Comparison of ENCODE assay signal across 13 cellular contexts in the genomic region with DNA sequence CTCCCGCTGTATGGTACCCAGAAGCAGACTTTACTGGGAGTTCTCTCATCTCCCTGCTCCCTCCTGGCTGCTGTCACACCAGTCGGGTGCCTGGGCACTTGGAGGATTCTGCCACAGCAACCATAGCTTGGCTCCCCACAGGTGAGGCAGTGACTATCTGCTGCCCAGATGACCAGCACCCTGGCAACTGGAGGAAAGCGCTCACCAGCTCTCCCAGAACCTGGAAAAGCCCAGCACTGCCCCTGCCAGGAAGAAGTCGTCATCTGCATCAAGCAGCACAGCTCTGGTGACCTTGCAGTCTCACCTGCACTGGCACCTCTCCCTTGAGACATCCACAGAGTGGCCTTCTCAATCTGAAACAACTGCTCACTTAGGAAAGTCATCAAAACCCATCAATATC. TPM values are rescaled to one million over a fixed set of nuclear protein-coding genes. Genes with fewer than 3 reads are reported as not detected.
DNase-seq lines count a peak whose midpoint lies in the region; ATAC-seq and TF ChIP-seq lines count a peak whose summit lies in the region.
"Had no signal": no experiment of that assay in that cellular context is flagged by ENCODE, and none has a peak within 500 bp of the region (broad histone marks: within the 10 kb centered on the region; RNA-seq: fewer than 3 reads in every experiment).

No MANE protein-coding gene starts in this region.

- ATAC-seq in activated CD8-positive, alpha-beta T cell treated with anti-CD3 and anti-CD28 coated beads for 36 hours, result peak; percentile 49
- peak in 1 of 2 donors; percentile 14 for ATAC-seq in lower lobe of right lung
- no peak for ATAC-seq in GM18517 (IDR thresholded peaks at IDR 0.05; ENCODE audit: unreplicated experiment)
- no peak for ATAC-seq in HG02970 (IDR thresholded peaks at IDR 0.05; ENCODE audit: low FRiP score, unreplicated experiment)

- peak overlapping the region; percentile 25 for H3K4me2 ChIP-seq in GM23248 (ENCODE audit: unreplicated experiment)

- no peaks in the 10 kb centered on the region for H4K20me1 ChIP-seq in GM23248 (ENCODE audit: insufficient read depth)

- no peak overlapping the region for H2AFZ ChIP-seq in GM23248

- no peaks in the 10 kb centered on the region for H3K36me3 Mint-ChIP-seq in activated CD8-positive, alpha-beta T cell treated with anti-CD3 and anti-CD28 coated beads for 36 hours (ENCODE audit: low read depth)
- H3K36me3 Mint-ChIP-seq: CD4-positive, CD25-positive, alpha-beta regulatory T cell had no signal

- 96 to 97% methylated on average over 4 of the region's 4 CpGs for WGBS in GM23248 (ENCODE audit: low coverage in 1 of 2, low lambda C conversion rate in 2 of 2, missing lambda C conversion rate in 2 of 2), 2 experiments

- H3K27me3 Mint-ChIP-seq in activated CD8-positive, alpha-beta T cell treated with anti-CD3 and anti-CD28 coated beads for 36 hours, result no peaks in the 10 kb centered on the region

- in situ Hi-C loops in GM23248 (cut with MboI), result no loop called here

- H3K9ac ChIP-seq in GM23248, result peak overlapping the region; percentile 23; the same call in 1 of the 2 replicates

- H3K4me1 ChIP-seq in GM23248 (ENCODE audit: insufficient read depth) (peaks cover 58% of the 10 kb centered on the region), lower lobe of right lung (peaks cover 32% of the 10 kb centered on the region)

- no peaks in the 10 kb centered on the region for H3K36me3 ChIP-seq in GM23248 (ENCODE audit: low read depth)
- no peaks in the 10 kb centered on the region for H3K36me3 ChIP-seq in lower lobe of right lung

- H3K9me2 ChIP-seq in GM23248 (ENCODE audit: insufficient read depth), result no peaks in the 10 kb centered on the region

- peaks cover 52% of the 10 kb centered on the region for H3F3A ChIP-seq in GM23248 (ENCODE audit: insufficient read depth)

- no peak overlapping the region for H3K27ac Mint-ChIP-seq in activated CD8-positive, alpha-beta T cell treated with anti-CD3 and anti-CD28 coated beads for 36 hours
- H3K27ac Mint-ChIP-seq: CD4-positive, CD25-positive, alpha-beta regulatory T cell; T-helper 1 cell treated with Interleukin-12 subunit alpha and Interleukin-12 subunit beta and Interleukin-4 antibody, amounts not matched to agents 30 μg/mL and 1 μg/mL, for 36 hours had no signal

- CTCF ChIA-PET in activated CD8-positive, alpha-beta T cell treated with anti-CD3 and anti-CD28 coated beads for 36 hours (lab: Charles Lee), result interaction anchor here (0.9 to 4.8 kb wide), 10 partner anchors 8 to 249 kb away, joined by 3 to 16 read pairs (median 4); no protein-coding TSS in a partner anchor

- peaks cover 83% of the 10 kb centered on the region for H3K79me2 ChIP-seq in GM23248 (ENCODE audit: insufficient read depth)

- no peak for TF ChIP-seq POLR2A in erythroblast (IDR thresholded peaks at IDR 0.05; ENCODE audit: low read length)

- H3K4me3 ChIP-seq in GM23248 (no peak overlapping the region), lower lobe of right lung (no peak overlapping the region)

- H3K9me3 Mint-ChIP-seq in activated CD8-positive, alpha-beta T cell treated with anti-CD3 and anti-CD28 coated beads for 36 hours, result no peaks in the 10 kb centered on the region

- H3K27ac ChIP-seq in GM23248, result peak overlapping the region; percentile 64
- peak overlapping the region; percentile 53 for H3K27ac ChIP-seq in lower lobe of right lung
- H3K27ac ChIP-seq: epithelial cell of prostate had no signal

- TF ChIP-seq CTCF in activated CD8-positive, alpha-beta T cell treated with anti-CD3 and anti-CD28 coated beads for 36 hours (IDR thresholded peaks at IDR 0.05), result peak; percentile 44
- TF ChIP-seq CTCF in lower lobe of right lung (IDR thresholded peaks at IDR 0.05), result peak; percentile 11

- POLR2A ChIA-PET in activated CD8-positive, alpha-beta T cell treated with anti-CD3 and anti-CD28 coated beads for 36 hours (lab: Charles Lee), result interaction anchor here (1.9 kb wide), 1 partner anchor 8 kb away, joined by 5 read pairs; no protein-coding TSS in a partner anchor

- H3K9me3 ChIP-seq in GM23248 (ENCODE audit: low read depth) (no peaks in the 10 kb centered on the region), lower lobe of right lung (no peaks in the 10 kb centered on the region)

- intact Hi-C loops in activated CD8-positive, alpha-beta T cell treated with anti-CD3 and anti-CD28 coated beads for 36 hours (cut with micrococcal nuclease), result no loop called here
- intact Hi-C loops in lower lobe of right lung (cut with DNase I), result no loop called here

- H3K4me3 Mint-ChIP-seq in activated CD8-positive, alpha-beta T cell treated with anti-CD3 and anti-CD28 coated beads for 36 hours, result no peak overlapping the region
- H3K4me3 Mint-ChIP-seq: CD4-positive, CD25-positive, alpha-beta regulatory T cell; T-helper 1 cell treated with Interleukin-12 subunit alpha and Interleukin-12 subunit beta and Interleukin-4 antibody, amounts not matched to agents 30 μg/mL and 1 μg/mL, for 36 hours had no signal

- no peaks in the 10 kb centered on the region for H3K27me3 ChIP-seq in GM23248 (replicated peaks; ENCODE audit: insufficient read depth)
- H3K27me3 ChIP-seq in lower lobe of right lung (ENCODE audit: low read depth), result no peaks in the 10 kb centered on the region

- DNase-seq in 8988T (peak; percentile 34), GM23248 (no peak), lower lobe of right lung (no peak), A172 (ENCODE audit: low spot score) (no peak), erythroblast (lab: John Stamatoyannopoulos, UW) (no peak)
- DNase-seq in activated CD8-positive, alpha-beta T cell treated with anti-CD3 and anti-CD28 coated beads for 36 hours, result peak; percentile 51
- DNase-seq: activated CD8-positive, alpha-beta memory T cell treated with anti-CD3 and anti-CD28 coated beads, Interleukin-2, amount 50 U/mL, for 48 hours; CD4-positive, CD25-positive, alpha-beta regulatory T cell; NCI-H1436 treated with DMSO at 0.1 percent for 48 hours had no signal

- H3K4me1 Mint-ChIP-seq in activated CD8-positive, alpha-beta T cell treated with anti-CD3 and anti-CD28 coated beads for 36 hours (ENCODE audit: low read depth), result peaks cover 6% of the 10 kb centered on the region

RNA-seq across cellular contexts. Expression of gene TC2N, which starts 31.9 kb away (rescaled TPM):
- under 0.01 and 0.65 TPM in 2 replicates for total RNA-seq in GM23248 (2014; rRNA removed; shearing (Covaris generic))
- 0.34 and 0.77 TPM in 2 replicates for polyA plus RNA-seq in GM23248 (2016; fragmentation: Nextera tagmentation; extraction: Ambion mirVana)
- total RNA-seq in activated CD8-positive, alpha-beta T cell treated with anti-CD3 and anti-CD28 coated beads for 36 hours, result 10 to 100 TPM; 28.5 to 32.5 TPM
- 53.1 TPM for total RNA-seq in lower lobe of right lung
- not detected in 2 replicates for total RNA-seq in A172 (2014; rRNA removed; shearing (Covaris generic))

RNA-seq across cellular contexts. Expression of gene FBLN5, which starts 48.3 kb away (rescaled TPM):
- total RNA-seq in GM23248 (2014; rRNA removed; shearing (Covaris generic)), result 234 TPM in 2 replicates
- polyA plus RNA-seq in GM23248 (2016; fragmentation: Nextera tagmentation; extraction: Ambion mirVana), result 756 and 767 TPM in 2 replicates
- 1 to 10 TPM; 1.3 to 1.4 TPM for total RNA-seq in activated CD8-positive, alpha-beta T cell treated with anti-CD3 and anti-CD28 coated beads for 36 hours
- 130 TPM for total RNA-seq in lower lobe of right lung
- total RNA-seq in A172 (2014; rRNA removed; shearing (Covaris generic)), result 2.6 and 8.6 TPM in 2 replicates

Comparison
In these comparisons a context has a peak if more than half of its experiments do, and no peak if none do; other contexts are left out.
1. DNase-seq: peak in 8988T (single experiment) and activated CD8-positive, alpha-beta T cell treated with anti-CD3 and anti-CD28 coated beads for 36 hours (single experiment); none in GM23248 (single experiment), lower lobe of right lung (single experiment), A172 (single experiment) and erythroblast (0 of 2).
2. RNA of gene TC2N, which starts 31.9 kb away (total RNA-seq): 53.1 TPM in lower lobe of right lung (single experiment) and 28.5 to 32.5 TPM in activated CD8-positive, alpha-beta T cell treated with anti-CD3 and anti-CD28 coated beads for 36 hours; under 0.01 to 0.65 TPM in GM23248 and not detected in A172; every median in the first group is over 10 times any median in the second.
3. RNA of gene FBLN5, which starts 48.3 kb away (total RNA-seq): 234 TPM in GM23248 and 130 TPM in lower lobe of right lung (single experiment); 2.6 to 8.6 TPM in A172 and 1.3 to 1.4 TPM in activated CD8-positive, alpha-beta T cell treated with anti-CD3 and anti-CD28 coated beads for 36 hours; every median in the first group is over 10 times any median in the second.